ENCODE assay signal across 19 cellular contexts in genomic region chr1:24388331-24388870, GRCh38. TPM values are rescaled to one million over a fixed set of nuclear protein-coding genes. Genes with fewer than 3 reads are reported as not detected.
A peak's percentile ranks its signal among the peaks of the same experiment; 100 is the strongest.
DNase-seq lines count a peak whose midpoint lies in the region; ATAC-seq, FAIRE-seq and TF ChIP-seq lines count a peak whose summit lies in the region.
"Had no signal": no experiment of that assay in that cellular context is flagged by ENCODE, and none has a peak within 500 bp of the region (broad histone marks: within the 10 kb centered on the region; RNA-seq: fewer than 3 reads in every experiment).

No MANE protein-coding gene starts in this region.

- peak overlapping the region; percentile 69 for H3K27ac ChIP-seq in VCaP
- H3K27ac ChIP-seq: SJCRH30 had no signal

- TF ChIP-seq POLR2A in H54 (IDR thresholded peaks at IDR 0.05; ENCODE audit: low read depth, low read length): no peak

- H3K9me3 Mint-ChIP-seq in Calu3 (ENCODE audit: low read depth, unreplicated experiment): no peaks in the 10 kb centered on the region

- H3K4me3 ChIP-seq in AG10803 (ENCODE audit: low read length): no peak overlapping the region
- no peak overlapping the region for H3K4me3 ChIP-seq in fibroblast of mammary gland (ENCODE audit: control insufficient read depth, low read depth, low read length)
- no peak overlapping the region for H3K4me3 ChIP-seq in foreskin fibroblast (ENCODE audit: low read depth in 1 of 2, low read length in 2 of 2)
- H3K4me3 ChIP-seq: HAP-1, SJCRH30 had no signal

- CTCF ChIA-PET in Calu3 (lab: Charles Lee): interaction anchor here (2.0 kb wide), 1 partner anchor 186 kb away, joined by 9 read pairs; no protein-coding TSS in a partner anchor

- peak overlapping the region; percentile 50 for H3K27ac Mint-ChIP-seq in Calu3 (ENCODE audit: unreplicated experiment)

- peaks cover 31% of the 10 kb centered on the region for H3K36me3 Mint-ChIP-seq in Calu3 (ENCODE audit: insufficient read depth, unreplicated experiment)

- peaks cover 54% of the 10 kb centered on the region for H3K4me1 Mint-ChIP-seq in Calu3 (ENCODE audit: low read depth, unreplicated experiment)

- H3K27me3 Mint-ChIP-seq in Calu3 (ENCODE audit: unreplicated experiment): no peaks in the 10 kb centered on the region

- BruUV-seq in Calu3 (replicated peaks; lab: Mats Ljungman, UMichigan): no TSS peak

- FAIRE-seq in H54 (lab: Jason Lieb, UNC): no peak

- no peak for ATAC-seq in HG02852 (IDR thresholded peaks at IDR 0.05; ENCODE audit: unreplicated experiment)
- no peak for ATAC-seq in HG02798 (IDR thresholded peaks at IDR 0.05; ENCODE audit: poor library complexity, unreplicated experiment)
- ATAC-seq: PC-3 had no signal

- intact Hi-C loops in Calu3 (cut with micrococcal nuclease; ENCODE audit: unreplicated experiment): no loop called here

- DNase-seq in AG10803 (ENCODE audit: low read depth) (peak; percentile 70), Calu3 (no peak), fibroblast of mammary gland (ENCODE audit: low read depth) (peak; percentile 79), H54 (ENCODE audit: insufficient read length, low spot score) (no peak), foreskin fibroblast (no peak)
- DNase-seq: ACHN, AML-193, DMS 273 treated with DMSO at 0.1 percent for 48 hours, GF-D8, NCI-H1417, NCI-H187, NCI-H226, NCI-H524 treated with DMSO at 0.1 percent for 48 hours, PC-3, SJCRH30 had no signal

- no peak overlapping the region for H3K4me3 Mint-ChIP-seq in Calu3 (ENCODE audit: low read depth, unreplicated experiment)

- no peak for TF ChIP-seq CTCF in AG10803 (conservative IDR thresholded peaks at IDR 0.05; ENCODE audit: low read length)
- no peak for TF ChIP-seq CTCF in Calu3 (IDR thresholded peaks at IDR 0.05; ENCODE audit: unreplicated experiment)
- TF ChIP-seq CTCF in VCaP (conservative IDR thresholded peaks at IDR 0.05): no peak
- TF ChIP-seq CTCF in fibroblast of mammary gland (conservative IDR thresholded peaks at IDR 0.05; ENCODE audit: control insufficient read depth, insufficient read depth, low read depth, low read length): no peak
- TF ChIP-seq CTCF in foreskin fibroblast (IDR thresholded peaks at IDR 0.05; ENCODE audit: low read depth, low read length): no peak

RNA-seq across cellular contexts. Expression of gene STPG1, which starts 25.2 kb away (rescaled TPM):
- total RNA-seq in Calu3 (2022): 9.1 and 10.4 TPM in 2 replicates
- total RNA-seq: SJCRH30 had no signal

RNA-seq across cellular contexts. Expression of gene NIPAL3, which starts 27.2 kb away (rescaled TPM):
- total RNA-seq in Calu3 (2022): 28.8 and 30.8 TPM in 2 replicates
- total RNA-seq: SJCRH30 had no signal

Comparison
In these comparisons a context has a peak if more than half of its experiments do, and no peak if none do; other contexts are left out.
1. DNase-seq: peak in AG10803 (single experiment) and fibroblast of mammary gland (single experiment); none in Calu3 (single experiment), H54 (single experiment) and foreskin fibroblast (0 of 2).